ENCODE assay signal across 2 cellular contexts in the genomic region with DNA sequence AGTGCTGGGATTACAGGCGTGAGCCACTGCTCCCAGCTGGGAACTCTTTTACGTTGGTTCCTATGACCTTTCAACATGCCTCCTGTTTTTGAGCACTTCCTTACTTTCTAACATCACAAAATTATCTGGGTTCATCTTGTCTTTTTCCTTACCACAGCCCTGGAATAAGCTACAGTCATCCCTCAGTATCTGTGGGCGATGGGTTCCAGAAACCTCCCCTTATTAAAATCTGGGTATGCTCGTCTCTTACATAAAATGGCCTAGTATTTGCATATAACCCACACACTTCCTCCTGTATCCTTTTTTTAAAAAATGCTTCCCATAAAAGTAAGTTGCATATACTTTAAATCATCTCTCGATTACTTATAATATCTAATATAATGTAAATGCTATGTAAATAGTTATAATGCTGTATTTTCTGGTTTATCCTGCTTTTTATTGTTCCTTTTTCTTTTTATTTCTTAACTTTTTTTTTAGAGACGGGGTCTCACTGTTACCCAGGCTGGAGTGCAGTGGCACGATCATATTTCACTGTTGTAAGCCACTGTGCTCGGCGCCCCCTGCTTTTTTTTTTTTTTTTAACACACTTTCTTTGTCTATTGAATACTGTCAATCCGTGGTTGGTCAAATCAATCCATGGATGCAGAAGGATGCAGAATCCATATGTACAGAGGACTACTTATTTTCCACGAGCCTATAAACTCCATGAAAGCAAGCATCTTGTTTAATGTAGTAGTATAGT.
TF ChIP-seq lines count a peak whose summit lies in the region.

No MANE protein-coding gene starts in this region.

TF ChIP-seq in SK-N-SH, 30 proteins besides CTCF, POLR2A, EP300 and RAD21:
- TF ChIP-seq, protein P1, sequence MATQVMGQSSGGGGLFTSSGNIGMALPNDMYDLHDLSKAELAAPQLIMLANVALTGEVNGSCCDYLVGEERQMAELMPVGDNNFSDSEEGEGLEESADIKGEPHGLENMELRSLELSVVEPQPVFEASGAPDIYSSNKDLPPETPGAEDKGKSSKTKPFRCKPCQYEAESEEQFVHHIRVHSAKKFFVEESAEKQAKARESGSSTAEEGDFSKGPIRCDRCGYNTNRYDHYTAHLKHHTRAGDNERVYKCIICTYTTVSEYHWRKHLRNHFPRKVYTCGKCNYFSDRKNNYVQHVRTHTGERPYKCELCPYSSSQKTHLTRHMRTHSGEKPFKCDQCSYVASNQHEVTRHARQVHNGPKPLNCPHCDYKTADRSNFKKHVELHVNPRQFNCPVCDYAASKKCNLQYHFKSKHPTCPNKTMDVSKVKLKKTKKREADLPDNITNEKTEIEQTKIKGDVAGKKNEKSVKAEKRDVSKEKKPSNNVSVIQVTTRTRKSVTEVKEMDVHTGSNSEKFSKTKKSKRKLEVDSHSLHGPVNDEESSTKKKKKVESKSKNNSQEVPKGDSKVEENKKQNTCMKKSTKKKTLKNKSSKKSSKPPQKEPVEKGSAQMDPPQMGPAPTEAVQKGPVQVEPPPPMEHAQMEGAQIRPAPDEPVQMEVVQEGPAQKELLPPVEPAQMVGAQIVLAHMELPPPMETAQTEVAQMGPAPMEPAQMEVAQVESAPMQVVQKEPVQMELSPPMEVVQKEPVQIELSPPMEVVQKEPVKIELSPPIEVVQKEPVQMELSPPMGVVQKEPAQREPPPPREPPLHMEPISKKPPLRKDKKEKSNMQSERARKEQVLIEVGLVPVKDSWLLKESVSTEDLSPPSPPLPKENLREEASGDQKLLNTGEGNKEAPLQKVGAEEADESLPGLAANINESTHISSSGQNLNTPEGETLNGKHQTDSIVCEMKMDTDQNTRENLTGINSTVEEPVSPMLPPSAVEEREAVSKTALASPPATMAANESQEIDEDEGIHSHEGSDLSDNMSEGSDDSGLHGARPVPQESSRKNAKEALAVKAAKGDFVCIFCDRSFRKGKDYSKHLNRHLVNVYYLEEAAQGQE (IDR thresholded peaks at IDR 0.05; ENCODE audit: low read depth, low read length) = no peak
- TF ChIP-seq, protein P2, sequence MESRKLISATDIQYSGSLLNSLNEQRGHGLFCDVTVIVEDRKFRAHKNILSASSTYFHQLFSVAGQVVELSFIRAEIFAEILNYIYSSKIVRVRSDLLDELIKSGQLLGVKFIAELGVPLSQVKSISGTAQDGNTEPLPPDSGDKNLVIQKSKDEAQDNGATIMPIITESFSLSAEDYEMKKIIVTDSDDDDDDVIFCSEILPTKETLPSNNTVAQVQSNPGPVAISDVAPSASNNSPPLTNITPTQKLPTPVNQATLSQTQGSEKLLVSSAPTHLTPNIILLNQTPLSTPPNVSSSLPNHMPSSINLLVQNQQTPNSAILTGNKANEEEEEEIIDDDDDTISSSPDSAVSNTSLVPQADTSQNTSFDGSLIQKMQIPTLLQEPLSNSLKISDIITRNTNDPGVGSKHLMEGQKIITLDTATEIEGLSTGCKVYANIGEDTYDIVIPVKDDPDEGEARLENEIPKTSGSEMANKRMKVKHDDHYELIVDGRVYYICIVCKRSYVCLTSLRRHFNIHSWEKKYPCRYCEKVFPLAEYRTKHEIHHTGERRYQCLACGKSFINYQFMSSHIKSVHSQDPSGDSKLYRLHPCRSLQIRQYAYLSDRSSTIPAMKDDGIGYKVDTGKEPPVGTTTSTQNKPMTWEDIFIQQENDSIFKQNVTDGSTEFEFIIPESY (IDR thresholded peaks at IDR 0.05; ENCODE audit: borderline replicate concordance, low read depth) = no peak
- TF ChIP-seq TEAD4 (IDR thresholded peaks at IDR 0.05; ENCODE audit: borderline replicate concordance, insufficient read depth) (no peak), NRF1 (IDR thresholded peaks at IDR 0.05; ENCODE audit: low read depth, low read length) (no peak), NFIC (IDR thresholded peaks at IDR 0.05; ENCODE audit: borderline replicate concordance) (no peak), RFX5 (IDR thresholded peaks at IDR 0.05; ENCODE audit: low read length) (no peak), ELF1 (IDR thresholded peaks at IDR 0.05) (no peak), TCF12 (IDR thresholded peaks at IDR 0.05) (no peak), SMC3 (IDR thresholded peaks at IDR 0.05; ENCODE audit: low read depth, low read length) (no peak), JUND (IDR thresholded peaks at IDR 0.05) (no peak)
TF ChIP-seq in SK-N-SH: peak in this region for 0.

TF ChIP-seq in SK-N-SH treated with all-trans-retinoic acid at 6 μM for 48 hours, 23 proteins besides CTCF, POLR2A, EP300 and RAD21:
- TF ChIP-seq TOX (CRISPR knock-in tag; IDR thresholded peaks at IDR 0.05; ENCODE audit: borderline replicate concordance) = no peak
- TF ChIP-seq, protein P3, sequence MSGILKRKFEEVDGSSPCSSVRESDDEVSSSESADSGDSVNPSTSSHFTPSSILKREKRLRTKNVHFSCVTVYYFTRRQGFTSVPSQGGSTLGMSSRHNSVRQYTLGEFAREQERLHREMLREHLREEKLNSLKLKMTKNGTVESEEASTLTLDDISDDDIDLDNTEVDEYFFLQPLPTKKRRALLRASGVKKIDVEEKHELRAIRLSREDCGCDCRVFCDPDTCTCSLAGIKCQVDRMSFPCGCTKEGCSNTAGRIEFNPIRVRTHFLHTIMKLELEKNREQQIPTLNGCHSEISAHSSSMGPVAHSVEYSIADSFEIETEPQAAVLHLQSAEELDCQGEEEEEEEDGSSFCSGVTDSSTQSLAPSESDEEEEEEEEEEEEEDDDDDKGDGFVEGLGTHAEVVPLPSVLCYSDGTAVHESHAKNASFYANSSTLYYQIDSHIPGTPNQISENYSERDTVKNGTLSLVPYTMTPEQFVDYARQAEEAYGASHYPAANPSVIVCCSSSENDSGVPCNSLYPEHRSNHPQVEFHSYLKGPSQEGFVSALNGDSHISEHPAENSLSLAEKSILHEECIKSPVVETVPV (CRISPR knock-in tag; IDR thresholded peaks at IDR 0.05) = no peak
- no peak for TF ChIP-seq ZNF565 (CRISPR knock-in tag; conservative IDR thresholded peaks at IDR 0.05; ENCODE audit: low read depth)
- no peak for TF ChIP-seq RARB (CRISPR knock-in tag; IDR thresholded peaks at IDR 0.05)
- TF ChIP-seq ZNF8 (CRISPR knock-in tag; IDR thresholded peaks at IDR 0.05) = no peak
- no peak for TF ChIP-seq OSR1 (CRISPR knock-in tag; IDR thresholded peaks at IDR 0.05)
- no peak for TF ChIP-seq ISL1 (CRISPR knock-in tag; IDR thresholded peaks at IDR 0.05)
- TF ChIP-seq, protein P4, sequence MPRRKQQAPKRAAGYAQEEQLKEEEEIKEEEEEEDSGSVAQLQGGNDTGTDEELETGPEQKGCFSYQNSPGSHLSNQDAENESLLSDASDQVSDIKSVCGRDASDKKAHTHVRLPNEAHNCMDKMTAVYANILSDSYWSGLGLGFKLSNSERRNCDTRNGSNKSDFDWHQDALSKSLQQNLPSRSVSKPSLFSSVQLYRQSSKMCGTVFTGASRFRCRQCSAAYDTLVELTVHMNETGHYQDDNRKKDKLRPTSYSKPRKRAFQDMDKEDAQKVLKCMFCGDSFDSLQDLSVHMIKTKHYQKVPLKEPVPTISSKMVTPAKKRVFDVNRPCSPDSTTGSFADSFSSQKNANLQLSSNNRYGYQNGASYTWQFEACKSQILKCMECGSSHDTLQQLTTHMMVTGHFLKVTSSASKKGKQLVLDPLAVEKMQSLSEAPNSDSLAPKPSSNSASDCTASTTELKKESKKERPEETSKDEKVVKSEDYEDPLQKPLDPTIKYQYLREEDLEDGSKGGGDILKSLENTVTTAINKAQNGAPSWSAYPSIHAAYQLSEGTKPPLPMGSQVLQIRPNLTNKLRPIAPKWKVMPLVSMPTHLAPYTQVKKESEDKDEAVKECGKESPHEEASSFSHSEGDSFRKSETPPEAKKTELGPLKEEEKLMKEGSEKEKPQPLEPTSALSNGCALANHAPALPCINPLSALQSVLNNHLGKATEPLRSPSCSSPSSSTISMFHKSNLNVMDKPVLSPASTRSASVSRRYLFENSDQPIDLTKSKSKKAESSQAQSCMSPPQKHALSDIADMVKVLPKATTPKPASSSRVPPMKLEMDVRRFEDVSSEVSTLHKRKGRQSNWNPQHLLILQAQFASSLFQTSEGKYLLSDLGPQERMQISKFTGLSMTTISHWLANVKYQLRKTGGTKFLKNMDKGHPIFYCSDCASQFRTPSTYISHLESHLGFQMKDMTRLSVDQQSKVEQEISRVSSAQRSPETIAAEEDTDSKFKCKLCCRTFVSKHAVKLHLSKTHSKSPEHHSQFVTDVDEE (CRISPR knock-in tag; IDR thresholded peaks at IDR 0.05) = no peak
